11 cellular contexts compared by ENCODE assay signal in the genomic region with DNA sequence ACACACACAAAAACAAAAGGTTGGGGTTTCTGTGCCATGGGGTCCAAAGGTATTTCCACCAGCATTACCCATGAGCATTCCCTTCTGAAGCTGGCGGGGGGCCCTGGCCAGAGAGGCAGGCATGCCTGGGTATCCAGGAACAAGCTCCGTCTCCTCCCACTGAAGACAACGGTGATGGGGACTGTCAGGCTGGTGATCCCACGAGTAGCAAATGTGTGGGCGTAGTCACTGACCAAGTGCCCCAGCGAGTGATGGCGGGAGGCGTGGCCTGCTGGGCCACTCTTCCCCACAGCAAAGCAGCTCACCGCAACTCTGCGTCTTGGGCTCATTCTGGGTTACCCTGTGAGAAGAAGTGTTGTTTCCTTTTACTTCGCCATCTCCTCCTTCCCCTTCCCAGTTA.
"Had no signal": no experiment of that assay in that cellular context is flagged by ENCODE, and none has a peak within 500 bp of the region (broad histone marks: within the 10 kb centered on the region; RNA-seq: fewer than 3 reads in every experiment).

No MANE protein-coding gene starts in this region.

- ATAC-seq: GM23338, HCT116 had no signal

- H3K9me3 Mint-ChIP-seq: GM23338, H9, HFFc6 had no signal

- FAIRE-seq: H1, H54 had no signal

- H3K4me2 ChIP-seq: GM23338 had no signal

- H3K27ac ChIP-seq: GM23248 had no signal

- H3K4me1 ChIP-seq: HAP-1 had no signal

- H3K9ac ChIP-seq: GM23248 had no signal

- H3K4me3 Mint-ChIP-seq: GM23338, H9, HFFc6 had no signal

- H3K9me3 ChIP-seq: HAP-1 had no signal

- H3K4me3 ChIP-seq: GM23248, GM23338, HAP-1 had no signal

- H3K36me3 ChIP-seq: HAP-1 had no signal

- DNase-seq: GM23248, GOT3, H7, H9, HCEC 1CT, HFFc6 had no signal

- H3K27ac Mint-ChIP-seq: GM23338, H9, HFFc6 had no signal

- H2AFZ ChIP-seq: GM23248, GM23338 had no signal
